8 cellular contexts compared by ENCODE assay signal in the genomic region with DNA sequence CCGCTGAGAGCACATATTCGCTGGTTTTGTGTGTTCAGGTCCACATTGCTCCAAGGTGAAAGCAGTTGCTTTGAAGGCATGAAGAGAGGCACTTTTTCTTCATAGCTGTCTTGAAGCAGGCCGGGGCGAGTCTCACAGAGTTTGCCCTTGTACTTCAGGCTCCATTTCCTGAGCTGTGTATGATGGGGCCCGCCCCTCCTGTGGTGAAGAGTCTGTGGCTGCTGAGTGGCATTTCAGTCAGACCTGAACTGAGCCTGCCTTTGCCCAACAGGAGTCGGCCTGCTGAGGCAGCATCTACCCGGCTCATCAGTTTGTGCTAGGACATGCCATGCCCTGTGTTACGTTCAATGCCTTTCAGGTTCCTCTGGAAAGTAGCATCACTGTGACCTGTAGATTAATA. TPM values are rescaled to one million over a fixed set of nuclear protein-coding genes. Genes with fewer than 3 reads are reported as not detected.
DNase-seq lines count a peak whose midpoint lies in the region; ATAC-seq and TF ChIP-seq lines count a peak whose summit lies in the region.

No MANE protein-coding gene starts in this region.

- H3K27me3 Mint-ChIP-seq in MCF 10A (ENCODE audit: insufficient read depth, unreplicated experiment): no peaks in the 10 kb centered on the region
- no peaks in the 10 kb centered on the region for H3K27me3 Mint-ChIP-seq in naive thymus-derived CD4-positive, alpha-beta T cell

- H3K9ac ChIP-seq in mammary epithelial cell (ENCODE audit: insufficient read depth, low read length): no peak overlapping the region

- H3K27me3 ChIP-seq in mammary epithelial cell (ENCODE audit: insufficient read depth, low read length): no peaks in the 10 kb centered on the region
- H3K27me3 ChIP-seq in naive thymus-derived CD4-positive, alpha-beta T cell (ENCODE audit: control insufficient read depth in 2 of 2, insufficient read depth in 2 of 2, low read length in 2 of 2): no peaks in the 10 kb centered on the region
- no peaks in the 10 kb centered on the region for H3K27me3 ChIP-seq in tibial nerve

- no peak overlapping the region for H3K27ac ChIP-seq in mammary epithelial cell (ENCODE audit: insufficient read depth, low read depth, low read length)
- H3K27ac ChIP-seq in naive thymus-derived CD4-positive, alpha-beta T cell (ENCODE audit: low read depth, low read length): peak overlapping the region; percentile 89
- H3K27ac ChIP-seq in tibial nerve: peak overlapping the region in 3 of 4 donors; percentile 21 to 57 (median 37)

- WGBS in mammary epithelial cell (ENCODE audit: low coverage, missing lambda C conversion rate): 90% methylated on average over 7 of the region's 8 CpGs
- 86 to 87% methylated on average over 8 of the region's 8 CpGs for WGBS in tibial nerve, 2 donors

- H3K4me1 ChIP-seq in mammary epithelial cell (ENCODE audit: insufficient read depth, low read length) (no peaks in the 10 kb centered on the region), tibial nerve (peaks cover 0 to 58% (median 18%) of the 10 kb centered on the region in 4 donors)
- peaks cover 88 to 94% of the 10 kb centered on the region in 2 donors for H3K4me1 ChIP-seq in naive thymus-derived CD4-positive, alpha-beta T cell (ENCODE audit: control insufficient read depth in 2 of 2, insufficient read depth in 2 of 2, low read length in 2 of 2)

- H3K4me3 ChIP-seq in mammary epithelial cell (replicated peaks in 1 of 3; ENCODE audit: insufficient read depth in 1 of 3, low read depth in 2 of 3, low read length in 3 of 3) (no peak overlapping the region), tibial nerve (no peak overlapping the region)
- H3K4me3 ChIP-seq in naive thymus-derived CD4-positive, alpha-beta T cell (ENCODE audit: low read length): peak overlapping the region; percentile 28

- H3K9me3 ChIP-seq in mammary epithelial cell (replicated peaks; ENCODE audit: insufficient read depth, low read length) (no peaks in the 10 kb centered on the region), tibial nerve (no peaks in the 10 kb centered on the region)
- H3K9me3 ChIP-seq in naive thymus-derived CD4-positive, alpha-beta T cell (ENCODE audit: control insufficient read depth in 2 of 3, low read length in 3 of 3): no peaks in the 10 kb centered on the region

- H3K36me3 Mint-ChIP-seq in MCF 10A (ENCODE audit: insufficient read depth, unreplicated experiment): no peaks in the 10 kb centered on the region
- peaks cover 0 to 34% (median 10%) of the 10 kb centered on the region in 5 donors for H3K36me3 Mint-ChIP-seq in naive thymus-derived CD4-positive, alpha-beta T cell

- H3K27ac Mint-ChIP-seq in MCF 10A (ENCODE audit: low read depth, unreplicated experiment): no peak overlapping the region
- H3K27ac Mint-ChIP-seq in naive thymus-derived CD4-positive, alpha-beta T cell: peak overlapping the region; percentile 91 to 100 (median 98)

- H3K4me2 ChIP-seq in mammary epithelial cell (ENCODE audit: insufficient read depth, low read depth, low read length): no peak overlapping the region

- dilution Hi-C loops in mammary epithelial cell (cut with HindIII; ENCODE audit: low sequenced_read_pairs): no loop called here

- intact Hi-C loops in mammary epithelial cell (cut with micrococcal nuclease): no loop called here
- intact Hi-C loops in MCF 10A (cut with micrococcal nuclease): no loop called here
- intact Hi-C loops in naive thymus-derived CD4-positive, alpha-beta T cell (cut with micrococcal nuclease): loop anchor here (1.0 to 10.0 kb wide), 7 partner anchors 9 to 658 kb away; a partner anchor contains a TSS

- DNase-seq in mammary epithelial cell (peak; percentile 2), MCF 10A (ENCODE audit: unreplicated experiment) (no peak), activated T-cell treated with anti-CD3 and anti-CD28 coated beads for 48 hours (ENCODE audit: low read depth) (peak; percentile 71), tibial nerve (ENCODE audit: low spot score in 2 of 2) (no peak), NCI-H2171 (lab: John Stamatoyannopoulos, UW) (no peak), AML-193 (lab: John Stamatoyannopoulos, UW) (no peak)
- DNase-seq in naive thymus-derived CD4-positive, alpha-beta T cell: peak; percentile 48 to 85 (median 83)

- in situ Hi-C loops in mammary epithelial cell (cut with MboI; ENCODE audit: low sequenced_read_pairs in 2 of 2): no loop called here

- no TSS peak for BruUV-seq in mammary epithelial cell (replicated peaks; lab: Mats Ljungman, UMichigan)
- no TSS peak for BruUV-seq in MCF 10A (replicated peaks; lab: Mats Ljungman, UMichigan)

- TF ChIP-seq POLR2A in tibial nerve (IDR thresholded peaks at IDR 0.05): no peak

- no peaks in the 10 kb centered on the region for H3K4me1 Mint-ChIP-seq in MCF 10A (ENCODE audit: insufficient read depth, unreplicated experiment)
- H3K4me1 Mint-ChIP-seq in naive thymus-derived CD4-positive, alpha-beta T cell: peaks cover 64 to 98% (median 94%) of the 10 kb centered on the region in 7 donors

- ATAC-seq in naive thymus-derived CD4-positive, alpha-beta T cell: peak; percentile 97
- ATAC-seq in HG02884 (IDR thresholded peaks at IDR 0.05; ENCODE audit: unreplicated experiment): no peak

- POLR2A ChIA-PET in MCF 10A (lab: Yijun Ruan, JAX): no interaction called here
- POLR2A ChIA-PET in naive thymus-derived CD4-positive, alpha-beta T cell (lab: Charles Lee): interaction anchor here (1.1 to 20.5 kb wide), 4 partner anchors 5 to 19 kb away, joined by 4 to 637 read pairs (median 322); no protein-coding TSS in a partner anchor

- no peaks in the 10 kb centered on the region for H3K79me2 ChIP-seq in mammary epithelial cell (ENCODE audit: insufficient read depth, low read length)

- TF ChIP-seq CTCF in mammary epithelial cell (conservative IDR thresholded peaks at IDR 0.05 in 1 of 2, IDR thresholded peaks at IDR 0.05 in 1 of 2; ENCODE audit: extremely low read depth in 1 of 2, insufficient read depth in 1 of 2, low read depth in 1 of 2, low read length in 2 of 2) (no peak), MCF 10A (IDR thresholded peaks at IDR 0.05; ENCODE audit: unreplicated experiment) (no peak), tibial nerve (IDR thresholded peaks at IDR 0.05) (no peak)

- H4K20me1 ChIP-seq in mammary epithelial cell (ENCODE audit: insufficient read depth, low read length): no peaks in the 10 kb centered on the region

- H3K4me3 Mint-ChIP-seq in MCF 10A (ENCODE audit: unreplicated experiment): no peak overlapping the region
- H3K4me3 Mint-ChIP-seq in naive thymus-derived CD4-positive, alpha-beta T cell: peak overlapping the region; percentile 79 to 85 (median 82)

- CTCF ChIA-PET in mammary epithelial cell (lab: Charles Lee; ENCODE audit: low non-redundant PET): no interaction called here
- CTCF ChIA-PET in MCF 10A (lab: Yijun Ruan, JAX): interaction anchor here (0.6 to 0.8 kb wide), 3 partner anchors 10 to 36 kb away, joined by 3 read pairs; no protein-coding TSS in a partner anchor
- CTCF ChIA-PET in naive thymus-derived CD4-positive, alpha-beta T cell (lab: Charles Lee): interaction anchor here (0.9 to 2.9 kb wide), 3 partner anchors 10 to 13 kb away, joined by 4 to 18 read pairs (median 4); no protein-coding TSS in a partner anchor

- no peaks in the 10 kb centered on the region for H3K36me3 ChIP-seq in mammary epithelial cell (ENCODE audit: insufficient read depth, low read length)
- no peaks in the 10 kb centered on the region for H3K36me3 ChIP-seq in naive thymus-derived CD4-positive, alpha-beta T cell (ENCODE audit: control insufficient read depth in 2 of 3, insufficient read depth in 3 of 3, low read length in 3 of 3)
- H3K36me3 ChIP-seq in tibial nerve: no peaks in the 10 kb centered on the region

- no peaks in the 10 kb centered on the region for H3K9me3 Mint-ChIP-seq in MCF 10A (ENCODE audit: unreplicated experiment)
- H3K9me3 Mint-ChIP-seq in naive thymus-derived CD4-positive, alpha-beta T cell: no peaks in the 10 kb centered on the region

- no peak overlapping the region for H2AFZ ChIP-seq in mammary epithelial cell (ENCODE audit: low read depth, low read length)

- TF ChIP-seq EP300 in tibial nerve (IDR thresholded peaks at IDR 0.05): no peak

RNA-seq across cellular contexts. Expression of a gene that starts 44.4 kb away (rescaled TPM):
- total RNA-seq in mammary epithelial cell (not detected), MCF 10A (2022) (not detected in 2 replicates), tibial nerve (1 to 10 TPM in 1 of 4 donors, under 1 TPM in 1, not detected in 2; 0.63 to 5.9 TPM)
- polyA plus RNA-seq in mammary epithelial cell: not detected
- not detected for polyA minus RNA-seq in mammary epithelial cell
- total RNA-seq in naive thymus-derived CD4-positive, alpha-beta T cell: under 1 TPM in 1 of 5 experiments, not detected in 4; 0.19 TPM
- not detected for polyA plus RNA-seq in naive thymus-derived CD4-positive, alpha-beta T cell

Comparison
In these comparisons a context has a peak if more than half of its experiments do, and no peak if none do; other contexts are left out.
1. DNase-seq: peak in mammary epithelial cell (single experiment), activated T-cell treated with anti-CD3 and anti-CD28 coated beads for 48 hours (single experiment) and naive thymus-derived CD4-positive, alpha-beta T cell (9 of 9); none in MCF 10A (single experiment), tibial nerve (0 of 2), NCI-H2171 (single experiment) and AML-193 (0 of 2).
2. intact Hi-C loops: an anchor here in naive thymus-derived CD4-positive, alpha-beta T cell (1.0 to 10.0 kb wide); none called in mammary epithelial cell and MCF 10A.